15 cellular contexts compared by ENCODE assay signal in genomic region chr3:99084156-99084555, GRCh38.
A peak's percentile ranks its signal among the peaks of the same experiment; 100 is the strongest.
DNase-seq lines count a peak whose midpoint lies in the region; TF ChIP-seq lines count a peak whose summit lies in the region.
"Had no signal": no experiment of that assay in that cellular context is flagged by ENCODE, and none has a peak within 500 bp of the region (broad histone marks: within the 10 kb centered on the region; RNA-seq: fewer than 3 reads in every experiment).

No MANE protein-coding gene starts in this region.

- peak; percentile 18 for DNase-seq in EH (ENCODE audit: low read depth)
- DNase-seq in adipocyte (ENCODE audit: low read depth) = peak; percentile 50
- no peak for DNase-seq in NCI-H748 treated with DMSO at 0.1 percent for 48 hours (lab: John Stamatoyannopoulos, UW)
- DNase-seq in mesenchymal stem cell = no peak
- DNase-seq in activated naive CD8-positive, alpha-beta T cell treated with anti-CD3 and anti-CD28 coated beads for 36 hours = no peak
- no peak for DNase-seq in stimulated activated CD8-positive, alpha-beta memory T cell treated with anti-CD3 and anti-CD28 coated beads, Interleukin-4, amount 100 ng/mL, for 48 hours
- DNase-seq: BE2C; Caco-2; CD8-positive, alpha-beta T cell; DND-41; H9 had no signal

- no peak overlapping the region for H4K91ac ChIP-seq in mesenchymal stem cell (ENCODE audit: low read length)

- H3K4me1 ChIP-seq in HEK293 (ENCODE audit: control insufficient read depth, insufficient read depth, low read length) = peaks cover 10% of the 10 kb centered on the region
- no peaks in the 10 kb centered on the region for H3K4me1 ChIP-seq in adipocyte (ENCODE audit: control insufficient read depth, insufficient read depth, low read length)
- no peaks in the 10 kb centered on the region for H3K4me1 ChIP-seq in mesenchymal stem cell (ENCODE audit: control insufficient read depth, insufficient read depth, low read depth, low read length)
- H3K4me1 ChIP-seq: BE2C, Caco-2 had no signal

- no peak overlapping the region for H3K4me2 ChIP-seq in mesenchymal stem cell (ENCODE audit: low read length, poor library complexity, severe bottlenecking)
- H3K4me2 ChIP-seq: GM23338 had no signal

- no peaks in the 10 kb centered on the region for H3K27me3 ChIP-seq in adipocyte (replicated peaks; ENCODE audit: control insufficient read depth, insufficient read depth, low read length)
- H3K27me3 ChIP-seq in mesenchymal stem cell (ENCODE audit: control insufficient read depth in 1 of 2, insufficient read depth in 1 of 2, low read length in 2 of 2) = no peaks in the 10 kb centered on the region
- H3K27me3 ChIP-seq: BE2C had no signal

- H3K4me3 ChIP-seq in HEK293 (ENCODE audit: low read depth, low read length) = no peak overlapping the region
- H3K4me3 ChIP-seq in adipocyte (ENCODE audit: low read length) = no peak overlapping the region
- H3K4me3 ChIP-seq in mesenchymal stem cell (ENCODE audit: insufficient read depth in 1 of 2, low read depth in 1 of 2, low read length in 2 of 2) = no peak overlapping the region
- H3K4me3 ChIP-seq: GM12878, GM23338 had no signal

- H2BK12ac ChIP-seq in mesenchymal stem cell (ENCODE audit: low read length in 2 of 2) = no peak overlapping the region

- no peak overlapping the region for H2BK15ac ChIP-seq in mesenchymal stem cell (ENCODE audit: low read depth, poor library complexity, severe bottlenecking)

- no peaks in the 10 kb centered on the region for H3K27me3 Mint-ChIP-seq in activated naive CD8-positive, alpha-beta T cell treated with anti-CD3 and anti-CD28 coated beads for 36 hours

- no peak overlapping the region for H2BK120ac ChIP-seq in mesenchymal stem cell (ENCODE audit: low read depth, low read length)

- H3K4me1 Mint-ChIP-seq in activated naive CD8-positive, alpha-beta T cell treated with anti-CD3 and anti-CD28 coated beads for 36 hours = no peaks in the 10 kb centered on the region

- no peaks in the 10 kb centered on the region for H3K9me3 Mint-ChIP-seq in activated naive CD8-positive, alpha-beta T cell treated with anti-CD3 and anti-CD28 coated beads for 36 hours
- H3K9me3 Mint-ChIP-seq: CD8-positive, alpha-beta T cell; GM23338; H9 had no signal

- H3K9ac ChIP-seq in adipocyte (ENCODE audit: low read length) (no peak overlapping the region), mesenchymal stem cell (ENCODE audit: low read length) (no peak overlapping the region)

- TF ChIP-seq CTCF in HEK293 (tag by site-specific recombination; IDR thresholded peaks at IDR 0.05) = no peak

- no peaks in the 10 kb centered on the region for H3K9me3 ChIP-seq in HEK293 (ENCODE audit: control insufficient read depth, insufficient read depth, low read depth, low read length)
- no peaks in the 10 kb centered on the region for H3K9me3 ChIP-seq in adipocyte (ENCODE audit: control insufficient read depth, low read length)
- H3K9me3 ChIP-seq in mesenchymal stem cell (ENCODE audit: control insufficient read depth, low read length) = no peaks in the 10 kb centered on the region
- H3K9me3 ChIP-seq: BE2C, Caco-2 had no signal

- H2AFZ ChIP-seq in mesenchymal stem cell (ENCODE audit: low read depth, low read length) = no peak overlapping the region

- no peak overlapping the region for H3K14ac ChIP-seq in mesenchymal stem cell (ENCODE audit: low read length in 2 of 2)

- no peak overlapping the region for H3K4ac ChIP-seq in mesenchymal stem cell (ENCODE audit: low read depth in 1 of 2, low read length in 2 of 2)

- POLR2A ChIA-PET in HEK293 (lab: Yijun Ruan, JAX) = no interaction called here

- H3K36me3 Mint-ChIP-seq in activated naive CD8-positive, alpha-beta T cell treated with anti-CD3 and anti-CD28 coated beads for 36 hours = no peaks in the 10 kb centered on the region
- H3K36me3 Mint-ChIP-seq: CD8-positive, alpha-beta T cell had no signal

- H2BK5ac ChIP-seq in mesenchymal stem cell (ENCODE audit: low read depth, low read length, poor library complexity, severe bottlenecking) = no peak overlapping the region

- 100% methylated on average over 2 of the region's 2 CpGs for WGBS in mesenchymal stem cell

- H3K23ac ChIP-seq in mesenchymal stem cell (ENCODE audit: low read length in 2 of 2) = no peak overlapping the region

- H3K27ac ChIP-seq in HEK293 (ENCODE audit: extremely low read depth, low read depth, low read length) (no peak overlapping the region), mesenchymal stem cell (ENCODE audit: low read length, poor library complexity, severe bottlenecking) (no peak overlapping the region)
- H3K27ac ChIP-seq: C4-2B had no signal

- CTCF ChIA-PET in HEK293 (lab: Yijun Ruan, JAX) = no interaction called here

- H4K8ac ChIP-seq in mesenchymal stem cell (ENCODE audit: low read length) = no peak overlapping the region

- no peak overlapping the region for H3K18ac ChIP-seq in mesenchymal stem cell (ENCODE audit: low read depth in 1 of 2, low read length in 2 of 2)

- H3K4me3 Mint-ChIP-seq in activated naive CD8-positive, alpha-beta T cell treated with anti-CD3 and anti-CD28 coated beads for 36 hours = no peak overlapping the region
- H3K4me3 Mint-ChIP-seq: CD8-positive, alpha-beta T cell; GM23338; H9 had no signal

- H2AK5ac ChIP-seq in mesenchymal stem cell (ENCODE audit: low read length, severe bottlenecking) = no peak overlapping the region

- H3K36me3 ChIP-seq in HEK293 (ENCODE audit: control insufficient read depth in 2 of 2, insufficient read depth in 1 of 2, low read length in 2 of 2) (no peaks in the 10 kb centered on the region), adipocyte (ENCODE audit: control insufficient read depth, insufficient read depth, low read length, severe bottlenecking) (no peaks in the 10 kb centered on the region), mesenchymal stem cell (ENCODE audit: control insufficient read depth in 1 of 2, insufficient read depth in 2 of 2, low read depth in 1 of 2, low read length in 2 of 2) (no peaks in the 10 kb centered on the region)
- H3K36me3 ChIP-seq: BE2C had no signal

- peaks cover 3% of the 10 kb centered on the region for H3K79me1 ChIP-seq in mesenchymal stem cell (replicated peaks; ENCODE audit: low read length, poor library complexity, severe bottlenecking)

- H3K27ac Mint-ChIP-seq in activated naive CD8-positive, alpha-beta T cell treated with anti-CD3 and anti-CD28 coated beads for 36 hours = no peak overlapping the region
- H3K27ac Mint-ChIP-seq: CD8-positive, alpha-beta T cell; H9 had no signal

TF ChIP-seq in HEK293, 187 proteins besides CTCF, POLR2A, EP300 and RAD21:
- no peak for TF ChIP-seq ZNF202 (tag by site-specific recombination; IDR thresholded peaks at IDR 0.05; ENCODE audit: borderline replicate concordance)
- TF ChIP-seq PRDM6 (tag by site-specific recombination; IDR thresholded peaks at IDR 0.05) = 0 out of 2 replicates have a peak, but pooled peaks have one; percentile 8

Comparison
In these comparisons a context has a peak if more than half of its experiments do, and no peak if none do; other contexts are left out.
1. DNase-seq: peak in EH (single experiment) and adipocyte (single experiment); none in NCI-H748 treated with DMSO at 0.1 percent for 48 hours (single experiment), mesenchymal stem cell (single experiment), activated naive CD8-positive, alpha-beta T cell treated with anti-CD3 and anti-CD28 coated beads for 36 hours (single experiment) and stimulated activated CD8-positive, alpha-beta memory T cell treated with anti-CD3 and anti-CD28 coated beads, Interleukin-4, amount 100 ng/mL, for 48 hours (single experiment).